8 cellular contexts compared by ENCODE assay signal in genomic region chr7:1336509-1336908, GRCh38.
"Had no signal": no experiment of that assay in that cellular context is flagged by ENCODE, and none has a peak within 500 bp of the region (broad histone marks: within the 10 kb centered on the region; RNA-seq: fewer than 3 reads in every experiment).

No MANE protein-coding gene starts in this region.

- FAIRE-seq: HepG2, HTR-8/SVneo, K562 had no signal

- ATAC-seq: HepG2, K562 had no signal

- H3K4me3 Mint-ChIP-seq: IgD-negative memory B cell had no signal

- H3K4me1 Mint-ChIP-seq: IgD-negative memory B cell had no signal

- H3K27ac ChIP-seq: HL-60 had no signal

- H3K4me3 ChIP-seq: K562 had no signal

- H3K27ac Mint-ChIP-seq: IgD-negative memory B cell had no signal

- DNase-seq: IMR-90, KBM-7, KG1 had no signal
